ENCODE assay signal across 15 cellular contexts in genomic region chr13:20125129-20125782, GRCh38. TPM values are rescaled to one million over a fixed set of nuclear protein-coding genes. Genes with fewer than 3 reads are reported as not detected.
DNase-seq lines count a peak whose midpoint lies in the region; ATAC-seq and TF ChIP-seq lines count a peak whose summit lies in the region.
"Had no signal": no experiment of that assay in that cellular context is flagged by ENCODE, and none has a peak within 500 bp of the region (broad histone marks: within the 10 kb centered on the region; RNA-seq: fewer than 3 reads in every experiment).

No MANE protein-coding gene starts in this region.

- TF ChIP-seq CTCF in IMR-90 (conservative IDR thresholded peaks at IDR 0.05; ENCODE audit: low read depth, low read length) (no peak), chondrocyte (IDR thresholded peaks at IDR 0.05) (no peak), ascending aorta (IDR thresholded peaks at IDR 0.05) (no peak)

- in situ Hi-C loops in IMR-90 (cut with MboI; ENCODE audit: low sequenced_read_pairs), result no loop called here

- no peak overlapping the region for H3K18ac ChIP-seq in IMR-90 (ENCODE audit: low read depth, low read length)

- no peaks in the 10 kb centered on the region for H3K79me1 ChIP-seq in IMR-90 (ENCODE audit: low read depth in 1 of 2, low read length in 2 of 2)

- H3K4ac ChIP-seq in IMR-90 (ENCODE audit: low read depth, low read length), result no peak overlapping the region

- no peaks in the 10 kb centered on the region for H3K9me3 ChIP-seq in IMR-90 (ENCODE audit: control insufficient read depth, insufficient read depth, low read length)
- H3K9me3 ChIP-seq in ascending aorta, result no peaks in the 10 kb centered on the region
- H3K9me3 ChIP-seq: neutrophil, thyroid gland had no signal

- WGBS in IMR-90 (ENCODE audit: extremely low coverage in 2 of 2, insufficient read length in 1 of 2), 2 experiments, result 0% methylated on average over 1 of the region's 4 CpGs; no CpG with 5 or more reads in 1 of the 2 experiments

- H3K4me1 ChIP-seq in IMR-90 (ENCODE audit: control insufficient read depth, insufficient read depth, low read length) (peaks cover 7% of the 10 kb centered on the region), ascending aorta (peaks cover 0 to 13% of the 10 kb centered on the region in 2 donors)

- no peaks in the 10 kb centered on the region for H3K36me3 Mint-ChIP-seq in chondrocyte (ENCODE audit: low read depth)
- H3K36me3 Mint-ChIP-seq: IgD-negative memory B cell had no signal

- POLR2A ChIA-PET in IMR-90 (lab: Charles Lee; ENCODE audit: unreplicated experiment), result no interaction called here

- CTCF ChIA-PET in IMR-90 (lab: Yijun Ruan, JAX), result no interaction called here

- no peak overlapping the region for H4K5ac ChIP-seq in IMR-90 (ENCODE audit: low read depth, low read length)

- no peak overlapping the region for H3K4me3 Mint-ChIP-seq in chondrocyte (ENCODE audit: unreplicated experiment)
- H3K4me3 Mint-ChIP-seq: central memory CD8-positive, alpha-beta T cell had no signal

- H4K91ac ChIP-seq in IMR-90 (ENCODE audit: insufficient read depth, low read depth, low read length), result no peak overlapping the region

- ATAC-seq in IMR-90 (ENCODE audit: low read depth), result peak; percentile 18; the same call in 1 of the 2 replicates
- no peak for ATAC-seq in esophagus mucosa
- ATAC-seq in HG02759 (IDR thresholded peaks at IDR 0.05; ENCODE audit: unreplicated experiment), result no peak

- peak overlapping the region; percentile 54 for H3K27ac Mint-ChIP-seq in chondrocyte (ENCODE audit: unreplicated experiment)

- intact Hi-C loops in IMR-90 (cut with micrococcal nuclease), result no loop called here
- intact Hi-C loops in ascending aorta (cut with DNase I), result loop anchor here (10.0 kb wide), 1 partner anchor 580 kb away; the partner anchor contains the start of gene IL17D

- peaks cover 2% of the 10 kb centered on the region for H3K27me3 Mint-ChIP-seq in chondrocyte (ENCODE audit: low read depth)

- no peak overlapping the region for H3K23ac ChIP-seq in IMR-90 (ENCODE audit: low read depth, low read length)

- no peaks in the 10 kb centered on the region for H3K9me3 Mint-ChIP-seq in chondrocyte (ENCODE audit: low read depth)
- H3K9me3 Mint-ChIP-seq: central memory CD8-positive, alpha-beta T cell; IgD-negative memory B cell had no signal

- DNase-seq in AG20443 (ENCODE audit: low spot score) (peak; percentile 57), IMR-90 (peak; percentile 69), chondrocyte (ENCODE audit: low spot score) (no peak), lung microvascular endothelial cell (ENCODE audit: low read depth in 2 of 2) (peak; percentile 45 to 73), ascending aorta (ENCODE audit: low spot score in 2 of 2) (no peak), SHP77 treated with DMSO at 0.1 percent for 48 hours (lab: John Stamatoyannopoulos, UW) (no peak)
- DNase-seq: Calu3; NCI-H524; stimulated activated CD4-positive, alpha-beta T cell treated with anti-CD3 and anti-CD28 coated beads, Interleukin-4, amount 100 ng/mL, for 4 hours; thyroid gland had no signal

- dilution Hi-C loops in IMR-90 (cut with HindIII; ENCODE audit: low sequenced_read_pairs, unreplicated experiment), result no loop called here

- no peaks in the 10 kb centered on the region for H4K20me1 ChIP-seq in IMR-90 (ENCODE audit: insufficient read depth, low read length)

- no peak overlapping the region for H3K56ac ChIP-seq in IMR-90 (ENCODE audit: extremely low read depth, insufficient read depth, low read length)

- H3K9me1 ChIP-seq in IMR-90 (ENCODE audit: insufficient read depth, low read length), result no peaks in the 10 kb centered on the region

- H3K27ac ChIP-seq in IMR-90 (ENCODE audit: insufficient read depth, low read length) (no peak overlapping the region), ascending aorta (no peak overlapping the region)
- H3K27ac ChIP-seq: neutrophil, thyroid gland had no signal

- H4K8ac ChIP-seq in IMR-90 (ENCODE audit: low read depth in 2 of 2, low read length in 2 of 2), result no peak overlapping the region

- H2BK15ac ChIP-seq in IMR-90 (ENCODE audit: low read depth, low read length), result no peak overlapping the region

- TF ChIP-seq POLR2A in IMR-90 (IDR thresholded peaks at IDR 0.05; ENCODE audit: low read depth, low read length), result no peak

- TF ChIP-seq RAD21 in IMR-90 (IDR thresholded peaks at IDR 0.05; ENCODE audit: low read length), result no peak

- no TSS peak for BruUV-seq in IMR-90 (replicated peaks; lab: Mats Ljungman, UMichigan)

- no peak overlapping the region for H2AFZ ChIP-seq in IMR-90 (replicated peaks; ENCODE audit: low read length, poor library complexity)

- peak overlapping the region; percentile 57; the same call in 1 of the 2 replicates for H3K4me2 ChIP-seq in IMR-90 (ENCODE audit: low read depth, low read length)

- no peak overlapping the region for H3K14ac ChIP-seq in IMR-90 (replicated peaks; ENCODE audit: low read depth, low read length)

- peaks cover 12% of the 10 kb centered on the region for H3K4me1 Mint-ChIP-seq in chondrocyte (ENCODE audit: low read depth)

- H3K9ac ChIP-seq in IMR-90 (ENCODE audit: low read depth, low read length), result no peak overlapping the region

- H3K36me3 ChIP-seq in IMR-90 (ENCODE audit: control insufficient read depth, insufficient read depth, low read length) (no peaks in the 10 kb centered on the region), ascending aorta (no peaks in the 10 kb centered on the region)
- H3K36me3 ChIP-seq: neutrophil, thyroid gland had no signal

- H3K27me3 ChIP-seq in IMR-90 (ENCODE audit: control insufficient read depth, insufficient read depth, low read length) (peaks cover 3% of the 10 kb centered on the region; the same call in 1 of the 2 replicates), ascending aorta (no peaks in the 10 kb centered on the region)
- H3K27me3 ChIP-seq: thyroid gland had no signal

- no peak overlapping the region for H2AK5ac ChIP-seq in IMR-90 (ENCODE audit: low read depth, low read length)

- no peak overlapping the region for H2BK5ac ChIP-seq in IMR-90 (ENCODE audit: low read depth, low read length, poor library complexity, severe bottlenecking)

- H2BK120ac ChIP-seq in IMR-90 (ENCODE audit: low read depth, low read length), result no peak overlapping the region

- no peak overlapping the region for H3K4me3 ChIP-seq in IMR-90 (ENCODE audit: insufficient read depth, low read depth, low read length)
- no peak overlapping the region for H3K4me3 ChIP-seq in ascending aorta
- H3K4me3 ChIP-seq: thyroid gland had no signal

- H2AK9ac ChIP-seq in IMR-90 (replicated peaks; ENCODE audit: low read depth, low read length, poor library complexity), result no peak overlapping the region

- no peak overlapping the region for H2BK20ac ChIP-seq in IMR-90 (ENCODE audit: low read depth, low read length)

TF ChIP-seq in IMR-90, 13 proteins besides CTCF, POLR2A, EP300 and RAD21:
- TF ChIP-seq ELK1 (IDR thresholded peaks at IDR 0.05; ENCODE audit: borderline replicate concordance, low read depth, low read length) (no peak), MXI1 (IDR thresholded peaks at IDR 0.05; ENCODE audit: borderline replicate concordance, low read depth, low read length) (no peak), CHD1 (IDR thresholded peaks at IDR 0.05; ENCODE audit: low read depth, low read length) (no peak), RCOR1 (IDR thresholded peaks at IDR 0.05; ENCODE audit: insufficient replicate concordance, low read length) (no peak), RFX5 (IDR thresholded peaks at IDR 0.05; ENCODE audit: low read depth, low read length) (no peak), MAZ (IDR thresholded peaks at IDR 0.05; ENCODE audit: borderline replicate concordance, low read depth, low read length) (no peak), USF2 (IDR thresholded peaks at IDR 0.05; ENCODE audit: low read depth, low read length) (peak; percentile 43; the same call in 1 of the 2 replicates), SMC3 (IDR thresholded peaks at IDR 0.05; ENCODE audit: low read depth, low read length) (no peak), NFE2L2 (IDR thresholded peaks at IDR 0.05; ENCODE audit: low read depth, low read length) (no peak), BHLHE40 (IDR thresholded peaks at IDR 0.05; ENCODE audit: low read depth, low read length) (no peak), FOS (IDR thresholded peaks at IDR 0.05; ENCODE audit: low read depth, low read length) (peak; percentile 29; the same call in 1 of the 2 replicates), MAFK (IDR thresholded peaks at IDR 0.05; ENCODE audit: low read depth, low read length) (no peak), CEBPB (IDR thresholded peaks at IDR 0.05; ENCODE audit: low read depth, low read length) (no peak)
TF ChIP-seq in IMR-90: peak in this region for 2.

RNA-seq across cellular contexts. Expression of gene GJA3, which starts 35.6 kb away (rescaled TPM):
- total RNA-seq in IMR-90 (2012; rRNA removed) (2.7 and 3.6 TPM in 2 replicates), chondrocyte (0.17 to 0.37 TPM (median 0.33 TPM) in 3 replicates), lung microvascular endothelial cell (under 0.01 TPM in 1 of 2 replicates, not detected in the other), esophagus mucosa (1.5 TPM), ascending aorta (not detected)
- 1.2 and 1.5 TPM in 2 replicates for polyA plus RNA-seq in IMR-90 (2012; rRNA removed)
- 0.80 and 1.1 TPM in 2 replicates for polyA plus RNA-seq in IMR-90 (2012; cell fraction: cytosol; rRNA removed)
- polyA plus RNA-seq in IMR-90 (2012; cell fraction: nucleus; rRNA removed; ENCODE audit: low replicate concordance), result 0.63 and 0.79 TPM in 2 replicates

Comparison
In these comparisons a context has a peak if more than half of its experiments do, and no peak if none do; other contexts are left out.
1. DNase-seq: peak in AG20443 (single experiment), IMR-90 (single experiment) and lung microvascular endothelial cell (2 of 2); none in chondrocyte (single experiment), ascending aorta (0 of 2) and SHP77 treated with DMSO at 0.1 percent for 48 hours (single experiment).